Comparison of ENCODE assay signal across 1 cellular context in the genomic region with DNA sequence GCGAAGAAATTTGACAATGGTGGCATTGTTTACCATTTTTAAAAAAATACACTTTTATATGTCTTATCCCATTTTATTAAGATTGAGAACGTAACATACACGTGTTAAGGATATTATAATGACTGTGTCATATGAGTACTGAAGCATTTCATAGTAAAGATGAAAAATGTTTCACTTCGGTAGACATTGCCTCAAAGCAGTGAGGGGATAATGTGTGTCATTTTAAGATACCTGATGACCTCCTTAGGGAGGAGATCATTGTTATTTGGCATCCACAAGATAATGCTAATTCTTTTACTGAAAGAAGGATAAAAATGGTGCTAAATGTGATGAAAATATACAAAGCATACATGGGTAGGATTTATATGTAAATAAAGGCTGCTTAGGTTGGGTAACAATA.
TF ChIP-seq lines count a peak whose summit lies in the region.

No MANE protein-coding gene starts in this region.

TF ChIP-seq in neural cell, 6 proteins besides CTCF, POLR2A, EP300 and RAD21 (continued from another document):
- TF ChIP-seq TAF1 (IDR thresholded peaks at IDR 0.05; ENCODE audit: low read depth) (no peak), POLR2AphosphoS5 (IDR thresholded peaks at IDR 0.05) (peak; percentile 57), EZH2 (IDR thresholded peaks at IDR 0.05; ENCODE audit: borderline replicate concordance, insufficient read depth, low read length, poor library complexity, severe bottlenecking) (no peak), SMC3 (conservative IDR thresholded peaks at IDR 0.05; ENCODE audit: poor library complexity) (no peak)
